33 cellular contexts compared by ENCODE assay signal in genomic region chr7:111459065-111459756, GRCh38.
"Had no signal": no experiment of that assay in that cellular context is flagged by ENCODE, and none has a peak within 500 bp of the region (broad histone marks: within the 10 kb centered on the region; RNA-seq: fewer than 3 reads in every experiment).

No MANE protein-coding gene starts in this region.

- H3K4me1 ChIP-seq: ascending aorta, breast epithelium, colonic mucosa, foreskin keratinocyte had no signal

- H3K9me3 Mint-ChIP-seq: activated B cell treated with CpG ODN at 0.5 μM for 24 hours; activated CD8-positive, alpha-beta T cell treated with anti-CD3 and anti-CD28 coated beads for 36 hours; activated naive CD4-positive, alpha-beta T cell treated with anti-CD3 and anti-CD28 coated beads for 36 hours; activated naive CD4-positive, alpha-beta T cell treated with anti-CD3 and anti-CD28 coated beads, Interleukin-2, amount 50 U/mL, for 24 hours; activated naive CD8-positive, alpha-beta T cell treated with anti-CD3 and anti-CD28 coated beads, Interleukin-2, amount 50 U/mL, for 24 hours; activated T-helper 1 cell treated with anti-CD3 and anti-CD28 coated beads, Interleukin-12 subunit alpha, Interleukin-12 subunit beta, Interleukin-2, Interleukin-4 antibody, amounts not matched to agents 30 ng/mL and 10 ng/mL and 1 ng/mL, durations not matched to agents 14 hours and 24 hours and 36 hours; activated T-helper 2 cell treated with anti-CD3 and anti-CD28 coated beads, Interferon-gamma antibody, Interleukin-2, Interleukin-4, amounts not matched to agents 10 μg/mL and 5 μg/mL and 100 μg/mL, durations not matched to agents 14 hours and 24 hours and 36 hours; brain; T-helper 2 cell treated with Interferon-gamma antibody and Interleukin-4, amounts not matched to agents 5 μg/mL and 100 μg/mL, for 36 hours had no signal

- H3K27me3 ChIP-seq: ascending aorta, breast epithelium, cardiac muscle cell, colonic mucosa, foreskin keratinocyte, gastrocnemius medialis, heart right ventricle, hepatocyte had no signal

- H3K36me3 ChIP-seq: ascending aorta, breast epithelium, cardiac muscle cell, colonic mucosa, gastrocnemius medialis, heart right ventricle, WERI-Rb-1 had no signal

- H3K4me3 ChIP-seq: ascending aorta, breast epithelium, cardiac muscle cell, colonic mucosa, gastrocnemius medialis, heart right ventricle, hepatocyte had no signal

- DNase-seq: activated B cell treated with CpG ODN at 0.5 μM for 24 hours; activated CD4-positive, alpha-beta T cell treated with anti-CD3 and anti-CD28 coated beads for 48 hours; activated CD4-positive, alpha-beta T cell treated with anti-CD3 and anti-CD28 coated beads, Interleukin-2, amount 50 U/mL, for 1 hour; activated CD4-positive, alpha-beta T cell treated with anti-CD3 and anti-CD28 coated beads, Interleukin-2, amount 50 U/mL, for 48 hours; activated CD8-positive, alpha-beta memory T cell treated with anti-CD3 and anti-CD28 coated beads, Interleukin-2, amount 10 ng/mL, durations not matched to agents 7 days and 5 days; activated CD8-positive, alpha-beta memory T cell treated with anti-CD3 and anti-CD28 coated beads, Interleukin-2, amount 50 U/mL, for 4 hours; activated CD8-positive, alpha-beta T cell treated with anti-CD3 and anti-CD28 coated beads for 36 hours; activated effector memory CD4-positive, alpha-beta T cell treated with anti-CD3 and anti-CD28 coated beads, Interleukin-2, amount 50 U/mL, for 16 hours; activated naive CD4-positive, alpha-beta T cell treated with anti-CD3 and anti-CD28 coated beads for 36 hours; activated naive CD8-positive, alpha-beta T cell treated with anti-CD3 and anti-CD28 coated beads for 36 hours; activated naive CD8-positive, alpha-beta T cell treated with anti-CD3 and anti-CD28 coated beads, Interleukin-2, amount 50 U/mL, for 24 hours; activated T-cell treated with anti-CD3 and anti-CD28 coated beads, Interleukin-2, amount 50 U/mL, for 1 hour; activated T-cell treated with anti-CD3 and anti-CD28 coated beads, Interleukin-2, amount 50 U/mL, for 48 hours; central memory CD4-positive, alpha-beta T cell; cerebellar nuclear complex; colonic mucosa; effector CD8-positive, alpha-beta T cell; foreskin keratinocyte; gastrocnemius medialis; heart right ventricle; T1000; WERI-Rb-1 had no signal

- H3K4me3 Mint-ChIP-seq: activated B cell treated with CpG ODN at 0.5 μM for 24 hours; activated CD8-positive, alpha-beta memory T cell treated with anti-CD3 and anti-CD28 coated beads, Interleukin-2, amount 10 ng/mL, durations not matched to agents 7 days and 5 days; activated CD8-positive, alpha-beta T cell treated with anti-CD3 and anti-CD28 coated beads for 36 hours; activated naive CD4-positive, alpha-beta T cell treated with anti-CD3 and anti-CD28 coated beads for 36 hours; activated naive CD4-positive, alpha-beta T cell treated with anti-CD3 and anti-CD28 coated beads, Interleukin-2, amount 50 U/mL, for 24 hours; activated naive CD8-positive, alpha-beta T cell treated with anti-CD3 and anti-CD28 coated beads for 36 hours; activated naive CD8-positive, alpha-beta T cell treated with anti-CD3 and anti-CD28 coated beads, Interleukin-2, amount 50 U/mL, for 24 hours; activated T-helper 1 cell treated with anti-CD3 and anti-CD28 coated beads, Interleukin-12 subunit alpha, Interleukin-12 subunit beta, Interleukin-2, Interleukin-4 antibody, amounts not matched to agents 30 ng/mL and 10 ng/mL and 1 ng/mL, durations not matched to agents 14 hours and 24 hours and 36 hours; brain; T-helper 2 cell treated with Interferon-gamma antibody and Interleukin-4, amounts not matched to agents 5 μg/mL and 100 μg/mL, for 36 hours had no signal

- ATAC-seq: activated CD4-positive, CD25-positive, alpha-beta regulatory T cell treated with anti-CD3 and anti-CD28 coated beads, Interleukin-2, amount 50 U/mL, for 24 hours; activated CD8-positive, alpha-beta memory T cell treated with anti-CD3 and anti-CD28 coated beads, Interleukin-2, amount 10 ng/mL, durations not matched to agents 7 days and 5 days; activated CD8-positive, alpha-beta T cell treated with anti-CD3 and anti-CD28 coated beads for 36 hours; activated naive CD8-positive, alpha-beta T cell treated with anti-CD3 and anti-CD28 coated beads, Interleukin-2, amount 50 U/mL, for 24 hours; esophagus mucosa; foreskin keratinocyte; gastrocnemius medialis; heart right ventricle had no signal

- H3K27me3 Mint-ChIP-seq: activated B cell treated with CpG ODN at 0.5 μM for 24 hours; activated CD8-positive, alpha-beta memory T cell treated with anti-CD3 and anti-CD28 coated beads, Interleukin-2, amount 10 ng/mL, durations not matched to agents 7 days and 5 days; activated CD8-positive, alpha-beta T cell treated with anti-CD3 and anti-CD28 coated beads for 36 hours; activated naive CD4-positive, alpha-beta T cell treated with anti-CD3 and anti-CD28 coated beads, Interleukin-2, amount 50 U/mL, for 24 hours; activated naive CD8-positive, alpha-beta T cell treated with anti-CD3 and anti-CD28 coated beads for 36 hours; activated naive CD8-positive, alpha-beta T cell treated with anti-CD3 and anti-CD28 coated beads, Interleukin-2, amount 50 U/mL, for 24 hours; brain had no signal

- H3K36me3 Mint-ChIP-seq: activated CD8-positive, alpha-beta memory T cell treated with anti-CD3 and anti-CD28 coated beads, Interleukin-2, amount 10 ng/mL, durations not matched to agents 7 days and 5 days; brain had no signal

- H3K27ac ChIP-seq: ascending aorta, breast epithelium, cardiac muscle cell, colonic mucosa, foreskin keratinocyte, gastrocnemius medialis, heart right ventricle, hepatocyte, WERI-Rb-1 had no signal

- H3K9me3 ChIP-seq: ascending aorta, breast epithelium, colonic mucosa, gastrocnemius medialis, heart right ventricle had no signal

- H3K4me1 Mint-ChIP-seq: activated B cell treated with CpG ODN at 0.5 μM for 24 hours; activated CD8-positive, alpha-beta memory T cell treated with anti-CD3 and anti-CD28 coated beads, Interleukin-2, amount 10 ng/mL, durations not matched to agents 7 days and 5 days; activated naive CD4-positive, alpha-beta T cell treated with anti-CD3 and anti-CD28 coated beads, Interleukin-2, amount 50 U/mL, for 24 hours; activated naive CD8-positive, alpha-beta T cell treated with anti-CD3 and anti-CD28 coated beads for 36 hours; activated naive CD8-positive, alpha-beta T cell treated with anti-CD3 and anti-CD28 coated beads, Interleukin-2, amount 50 U/mL, for 24 hours had no signal

- H3K27ac Mint-ChIP-seq: activated B cell treated with CpG ODN at 0.5 μM for 24 hours; activated CD8-positive, alpha-beta memory T cell treated with anti-CD3 and anti-CD28 coated beads, Interleukin-2, amount 10 ng/mL, durations not matched to agents 7 days and 5 days; activated CD8-positive, alpha-beta T cell treated with anti-CD3 and anti-CD28 coated beads for 36 hours; activated naive CD4-positive, alpha-beta T cell treated with anti-CD3 and anti-CD28 coated beads for 36 hours; activated naive CD4-positive, alpha-beta T cell treated with anti-CD3 and anti-CD28 coated beads, Interleukin-2, amount 50 U/mL, for 24 hours; activated naive CD8-positive, alpha-beta T cell treated with anti-CD3 and anti-CD28 coated beads for 36 hours; activated naive CD8-positive, alpha-beta T cell treated with anti-CD3 and anti-CD28 coated beads, Interleukin-2, amount 50 U/mL, for 24 hours; activated T-helper 1 cell treated with anti-CD3 and anti-CD28 coated beads, Interleukin-12 subunit alpha, Interleukin-12 subunit beta, Interleukin-2, Interleukin-4 antibody, amounts not matched to agents 30 ng/mL and 10 ng/mL and 1 ng/mL, durations not matched to agents 14 hours and 24 hours and 36 hours; activated T-helper 2 cell treated with anti-CD3 and anti-CD28 coated beads, Interferon-gamma antibody, Interleukin-2, Interleukin-4, amounts not matched to agents 10 μg/mL and 5 μg/mL and 100 μg/mL, durations not matched to agents 14 hours and 24 hours and 36 hours; T-helper 2 cell treated with Interferon-gamma antibody and Interleukin-4, amounts not matched to agents 5 μg/mL and 100 μg/mL, for 36 hours had no signal
